In genomic region chr1:158654079-158654478, GRCh38 we compare ENCODE assay signal across 22 cellular contexts. TPM values are rescaled to one million over a fixed set of nuclear protein-coding genes. Genes with fewer than 3 reads are reported as not detected.
"Had no signal": no experiment of that assay in that cellular context is flagged by ENCODE, and none has a peak within 500 bp of the region (broad histone marks: within the 10 kb centered on the region; RNA-seq: fewer than 3 reads in every experiment).

No MANE protein-coding gene starts in this region.

- H3K36me3 Mint-ChIP-seq: activated naive CD4-positive, alpha-beta T cell treated with anti-CD3 and anti-CD28 coated beads, Interleukin-2, amount 50 U/mL, for 24 hours had no signal

- H3K4me3 Mint-ChIP-seq: activated naive CD4-positive, alpha-beta T cell treated with anti-CD3 and anti-CD28 coated beads, Interleukin-2, amount 50 U/mL, for 24 hours had no signal

- ATAC-seq: naive thymus-derived CD8-positive, alpha-beta T cell; psoas muscle; right cardiac atrium had no signal

- H3K27ac ChIP-seq: esophagus squamous epithelium, ovary, psoas muscle, skin epidermis, stomach, upper lobe of left lung had no signal

- H3K27me3 ChIP-seq: esophagus squamous epithelium, ovary, stomach, upper lobe of left lung had no signal

- H3K9me3 ChIP-seq: esophagus squamous epithelium, ovary, psoas muscle, stomach, upper lobe of left lung had no signal

- H3K4me1 ChIP-seq: esophagus squamous epithelium, psoas muscle, stomach had no signal

- H3K36me3 ChIP-seq: esophagus squamous epithelium, ovary, stomach, upper lobe of left lung had no signal

- H3K4me3 ChIP-seq: esophagus squamous epithelium, ovary, psoas muscle, skin epidermis, stomach, upper lobe of left lung had no signal

- H3K27ac Mint-ChIP-seq: activated naive CD4-positive, alpha-beta T cell treated with anti-CD3 and anti-CD28 coated beads, Interleukin-2, amount 50 U/mL, for 24 hours had no signal

- DNase-seq: activated CD4-positive, alpha-beta T cell treated with anti-CD3 and anti-CD28 coated beads, Interleukin-2, amount 50 U/mL, for 48 hours; activated gamma-delta T cell; cerebellar nuclear complex; effector CD8-positive, alpha-beta T cell; esophagus squamous epithelium; mesendoderm; naive thymus-derived CD8-positive, alpha-beta T cell; ovary; psoas muscle; right cardiac atrium; stimulated activated CD4-positive, alpha-beta T cell treated with anti-CD3 and anti-CD28 coated beads, Interleukin-2, amount 100 ng/mL, for 48 hours; stomach had no signal

RNA-seq across cellular contexts. Expression of gene SPTA1, which starts 32.4 kb away (rescaled TPM):
- total RNA-seq: bronchial epithelial cell; glomerular endothelial cell; naive thymus-derived CD8-positive, alpha-beta T cell; right cardiac atrium had no signal
- polyA plus RNA-seq: naive thymus-derived CD8-positive, alpha-beta T cell; right cardiac atrium; stomach had no signal

RNA-seq across cellular contexts. Expression of gene OR6K2, which starts 46.4 kb away (rescaled TPM):
- total RNA-seq: bronchial epithelial cell; endothelial cell of umbilical vein; esophagus squamous epithelium; glomerular endothelial cell; lower leg skin; mucosa of gallbladder; naive thymus-derived CD8-positive, alpha-beta T cell; ovary; psoas muscle; right cardiac atrium; stomach; temporal lobe; upper lobe of left lung had no signal
- polyA plus RNA-seq: adipose tissue; endothelial cell of umbilical vein; naive thymus-derived CD8-positive, alpha-beta T cell; ovary; psoas muscle; right cardiac atrium; stomach had no signal

RNA-seq across cellular contexts. Expression of gene OR10Z1, which starts 49.0 kb away (rescaled TPM):
- total RNA-seq: bronchial epithelial cell; endothelial cell of umbilical vein; esophagus squamous epithelium; glomerular endothelial cell; lower leg skin; mucosa of gallbladder; naive thymus-derived CD8-positive, alpha-beta T cell; ovary; psoas muscle; right cardiac atrium; stomach; temporal lobe; upper lobe of left lung had no signal
- polyA plus RNA-seq: adipose tissue; endothelial cell of umbilical vein; naive thymus-derived CD8-positive, alpha-beta T cell; ovary; psoas muscle; right cardiac atrium; stomach had no signal
